In genomic region chr7:144390481-144390880, GRCh38 we compare ENCODE assay signal across 24 cellular contexts. TPM values are rescaled to one million over a fixed set of nuclear protein-coding genes. Genes with fewer than 3 reads are reported as not detected.
DNase-seq lines count a peak whose midpoint lies in the region; ATAC-seq and TF ChIP-seq lines count a peak whose summit lies in the region.
"Had no signal": no experiment of that assay in that cellular context is flagged by ENCODE, and none has a peak within 500 bp of the region (broad histone marks: within the 10 kb centered on the region; RNA-seq: fewer than 3 reads in every experiment).

No MANE protein-coding gene starts in this region.

- peak; percentile 12 for DNase-seq in NCI-H345 (lab: John Stamatoyannopoulos, UW)
- DNase-seq in NCI-H345 treated with DMSO at 0.1 percent for 48 hours (lab: John Stamatoyannopoulos, UW; ENCODE audit: unreplicated experiment), result no peak
- DNase-seq in choroid plexus epithelial cell (ENCODE audit: low read depth), result peak; percentile 33
- DNase-seq in naive thymus-derived CD4-positive, alpha-beta T cell, result no peak
- DNase-seq in type B pancreatic cell (ENCODE audit: extremely low spot score, unreplicated experiment), result peak; percentile 8
- no peak for DNase-seq in H7
- DNase-seq: activated CD4-positive, alpha-beta memory T cell treated with anti-CD3 and anti-CD28 coated beads for 36 hours; activated CD4-positive, CD25-positive, alpha-beta regulatory T cell; activated gamma-delta T cell treated with Interleukin-2 at 50 U/mL for 16 hours; amniotic stem cell; dermis blood vessel endothelial cell; DMS53; left lung; midbrain; NCI-H774; spleen; stimulated activated CD4-positive, alpha-beta T cell treated with anti-CD3 and anti-CD28 coated beads, Interleukin-4, amount 100 ng/mL, for 24 hours; stimulated activated naive CD4-positive, alpha-beta T cell treated with Interleukin-2 at 50 U/mL for 16 hours; trophoblast cell had no signal

- no peaks in the 10 kb centered on the region for H3K4me1 ChIP-seq in naive thymus-derived CD4-positive, alpha-beta T cell (ENCODE audit: control insufficient read depth in 2 of 2, insufficient read depth in 2 of 2, low read length in 2 of 2)

- H3K36me3 ChIP-seq in naive thymus-derived CD4-positive, alpha-beta T cell (ENCODE audit: control insufficient read depth in 2 of 3, insufficient read depth in 3 of 3, low read length in 3 of 3), result no peaks in the 10 kb centered on the region
- no peaks in the 10 kb centered on the region for H3K36me3 ChIP-seq in H7 (replicated peaks; ENCODE audit: control insufficient read depth, insufficient read depth, low read length)
- H3K36me3 ChIP-seq: left lung, spleen had no signal

- H3K4me3 ChIP-seq in choroid plexus epithelial cell (ENCODE audit: low read depth, low read length), result no peak overlapping the region
- no peak overlapping the region for H3K4me3 ChIP-seq in naive thymus-derived CD4-positive, alpha-beta T cell (ENCODE audit: low read length)
- no peak overlapping the region for H3K4me3 ChIP-seq in H7 (ENCODE audit: insufficient read depth, low read depth, low read length)
- H3K4me3 ChIP-seq: left lung, spleen had no signal

- H3K4me3 Mint-ChIP-seq in naive thymus-derived CD4-positive, alpha-beta T cell, result no peak overlapping the region
- H3K4me3 Mint-ChIP-seq in type B pancreatic cell, result no peak overlapping the region
- H3K4me3 Mint-ChIP-seq: activated CD4-positive, alpha-beta memory T cell treated with anti-CD3 and anti-CD28 coated beads for 36 hours; neural crest cell; T-helper 2 cell treated with Interferon-gamma antibody and Interleukin-4, amounts not matched to agents 5 μg/mL and 100 μg/mL, for 36 hours had no signal

- H3K27ac Mint-ChIP-seq in naive thymus-derived CD4-positive, alpha-beta T cell, result peak overlapping the region in 6 of 9 donors; percentile 7 to 64 (median 38)
- no peak overlapping the region for H3K27ac Mint-ChIP-seq in type B pancreatic cell
- H3K27ac Mint-ChIP-seq: activated CD4-positive, alpha-beta memory T cell treated with anti-CD3 and anti-CD28 coated beads for 36 hours; T-helper 2 cell treated with Interferon-gamma antibody and Interleukin-4, amounts not matched to agents 5 μg/mL and 100 μg/mL, for 36 hours had no signal

- ATAC-seq in naive thymus-derived CD4-positive, alpha-beta T cell, result no peak
- ATAC-seq in GM18511 (IDR thresholded peaks at IDR 0.05; ENCODE audit: unreplicated experiment) (no peak), GM21786 (IDR thresholded peaks at IDR 0.05; ENCODE audit: unreplicated experiment) (no peak)
- ATAC-seq: left lung had no signal

- POLR2A ChIA-PET in naive thymus-derived CD4-positive, alpha-beta T cell (lab: Charles Lee), result no interaction called here

- TF ChIP-seq CTCF in choroid plexus epithelial cell (conservative IDR thresholded peaks at IDR 0.05; ENCODE audit: low read depth, low read length) (no peak), type B pancreatic cell (conservative IDR thresholded peaks at IDR 0.05) (no peak)

- CTCF ChIA-PET in naive thymus-derived CD4-positive, alpha-beta T cell (lab: Charles Lee), result no interaction called here

- no peak overlapping the region for H3K27ac ChIP-seq in naive thymus-derived CD4-positive, alpha-beta T cell (ENCODE audit: low read depth, low read length)
- H3K27ac ChIP-seq: left lung, spleen had no signal

- H3K9me3 Mint-ChIP-seq in naive thymus-derived CD4-positive, alpha-beta T cell, result no peaks in the 10 kb centered on the region
- no peaks in the 10 kb centered on the region for H3K9me3 Mint-ChIP-seq in type B pancreatic cell
- H3K9me3 Mint-ChIP-seq: activated CD4-positive, alpha-beta memory T cell treated with anti-CD3 and anti-CD28 coated beads for 36 hours; neural crest cell; T-helper 2 cell treated with Interferon-gamma antibody and Interleukin-4, amounts not matched to agents 5 μg/mL and 100 μg/mL, for 36 hours had no signal

- H3K27me3 ChIP-seq in naive thymus-derived CD4-positive, alpha-beta T cell (ENCODE audit: control insufficient read depth in 2 of 2, insufficient read depth in 2 of 2, low read length in 2 of 2), result no peaks in the 10 kb centered on the region
- H3K27me3 ChIP-seq in H7 (ENCODE audit: control insufficient read depth, insufficient read depth, low read length), result no peaks in the 10 kb centered on the region
- H3K27me3 ChIP-seq: left lung, spleen had no signal

- intact Hi-C loops in naive thymus-derived CD4-positive, alpha-beta T cell (cut with micrococcal nuclease), result loop anchor here (5.0 to 10.0 kb wide), 3 partner anchors 58 to 216 kb away; no protein-coding TSS in a partner anchor

- H3K27me3 Mint-ChIP-seq in naive thymus-derived CD4-positive, alpha-beta T cell, result peaks cover 0 to 3% (median 0%) of the 10 kb centered on the region in 5 donors
- H3K27me3 Mint-ChIP-seq in type B pancreatic cell, result no peaks in the 10 kb centered on the region
- H3K27me3 Mint-ChIP-seq: activated CD4-positive, alpha-beta memory T cell treated with anti-CD3 and anti-CD28 coated beads for 36 hours had no signal

- H3K36me3 Mint-ChIP-seq in naive thymus-derived CD4-positive, alpha-beta T cell, result peaks cover 0 to 4% (median 0%) of the 10 kb centered on the region in 5 donors
- H3K36me3 Mint-ChIP-seq in type B pancreatic cell, result no peaks in the 10 kb centered on the region
- H3K36me3 Mint-ChIP-seq: activated CD4-positive, alpha-beta memory T cell treated with anti-CD3 and anti-CD28 coated beads for 36 hours had no signal

- peaks cover 0 to 11% (median 5%) of the 10 kb centered on the region in 7 donors for H3K4me1 Mint-ChIP-seq in naive thymus-derived CD4-positive, alpha-beta T cell
- peaks cover 11% of the 10 kb centered on the region for H3K4me1 Mint-ChIP-seq in type B pancreatic cell (ENCODE audit: unreplicated experiment)

- no peaks in the 10 kb centered on the region for H3K9me3 ChIP-seq in naive thymus-derived CD4-positive, alpha-beta T cell (ENCODE audit: control insufficient read depth in 2 of 3, low read length in 3 of 3)
- H3K9me3 ChIP-seq: left lung, spleen had no signal

RNA-seq across cellular contexts. Expression of gene NOBOX, which starts 13.0 kb away (rescaled TPM):
- not detected for total RNA-seq in naive thymus-derived CD4-positive, alpha-beta T cell
- polyA plus RNA-seq in naive thymus-derived CD4-positive, alpha-beta T cell, result not detected
- total RNA-seq in type B pancreatic cell (ENCODE audit: low replicate concordance), result not detected in 2 replicates
- total RNA-seq in H7 (2014; rRNA removed; shearing (Covaris generic)), result not detected in 2 replicates
- total RNA-seq: activated CD4-positive, alpha-beta memory T cell treated with anti-CD3 and anti-CD28 coated beads for 36 hours; dermis blood vessel endothelial cell; left lung; neural crest cell; renal cortical epithelial cell; spleen had no signal
- polyA plus RNA-seq: spleen had no signal

RNA-seq across cellular contexts. Expression of gene ARHGEF5, which starts 35.3 kb away (rescaled TPM):
- total RNA-seq in naive thymus-derived CD4-positive, alpha-beta T cell, result 10 to 100 TPM in 1 of 5 experiments, 1 to 10 TPM in 4; 5.1 to 11.4 (median 7.3) TPM
- polyA plus RNA-seq in naive thymus-derived CD4-positive, alpha-beta T cell, result 1 to 10 TPM; 2.0 to 5.0 TPM
- total RNA-seq in type B pancreatic cell (ENCODE audit: low replicate concordance), result 17.2 and 51.2 TPM in 2 replicates
- total RNA-seq in H7 (2014; rRNA removed; shearing (Covaris generic)), result 10.4 and 15.9 TPM in 2 replicates

Comparison
In these comparisons a context has a peak if more than half of its experiments do, and no peak if none do; other contexts are left out.
1. DNase-seq: peak in NCI-H345 (single experiment), choroid plexus epithelial cell (single experiment) and type B pancreatic cell (single experiment); none in NCI-H345 treated with DMSO at 0.1 percent for 48 hours (single experiment), naive thymus-derived CD4-positive, alpha-beta T cell (0 of 9) and H7 (single experiment).